In the genomic region with DNA sequence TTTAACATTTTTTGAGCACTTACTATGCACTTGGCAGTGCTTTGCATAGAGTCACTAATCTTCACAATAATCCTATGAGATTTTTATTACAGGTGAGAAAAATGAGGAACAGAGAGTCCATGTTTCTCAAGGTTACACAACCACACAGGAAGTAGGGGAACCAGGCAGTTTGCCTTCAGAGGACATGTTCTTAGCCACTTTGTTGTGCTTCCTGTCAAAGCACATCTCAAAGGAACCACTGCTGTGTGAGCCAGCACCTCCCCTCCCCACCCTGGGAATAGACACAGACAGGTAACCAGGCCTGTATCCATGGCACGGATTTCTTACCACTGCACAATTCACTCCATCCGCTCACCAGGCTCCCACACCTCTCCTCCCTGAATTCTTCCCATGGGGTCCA, we compare ENCODE assay signal across 12 cellular contexts. TPM values are rescaled to one million over a fixed set of nuclear protein-coding genes. Genes with fewer than 3 reads are reported as not detected.
DNase-seq lines count a peak whose midpoint lies in the region; ATAC-seq and TF ChIP-seq lines count a peak whose summit lies in the region.
"Had no signal": no experiment of that assay in that cellular context is flagged by ENCODE, and none has a peak within 500 bp of the region (broad histone marks: within the 10 kb centered on the region; RNA-seq: fewer than 3 reads in every experiment).

No MANE protein-coding gene starts in this region.

- no peaks in the 10 kb centered on the region for H3K9me2 ChIP-seq in DOHH2 (replicated peaks; ENCODE audit: control insufficient read depth, low read length)

- no peaks in the 10 kb centered on the region for H3K79me2 ChIP-seq in DOHH2 (ENCODE audit: control insufficient read depth, low read length)

- DNase-seq in T-cell (peak in 7 of 34 experiments; percentile 16 to 41 (median 22)), midbrain (lab: John Stamatoyannopoulos, UW) (no peak), HAP-1 (ENCODE audit: low spot score in 2 of 2) (no peak), HuH-7 (ENCODE audit: low spot score) (no peak)
- DNase-seq: activated T-cell treated with anti-CD3 and anti-CD28 coated beads, Interleukin-2, amount 50 U/mL, for 48 hours; glutamatergic neuron had no signal

- H3K4me3 ChIP-seq in DOHH2 (ENCODE audit: low read length) = 0 out of 2 replicates have a peak overlapping the region, but pooled peaks have one; percentile 6
- H3K4me3 ChIP-seq in HAP-1 = no peak overlapping the region
- H3K4me3 ChIP-seq: smooth muscle cell had no signal

- H3K4me3 Mint-ChIP-seq in T-cell = peak overlapping the region in 1 of 3 donors; percentile 57

- no peak overlapping the region for H3K27ac ChIP-seq in DOHH2 (ENCODE audit: low read depth, low read length)

- TF ChIP-seq CTCF in DOHH2 (IDR thresholded peaks at IDR 0.05; ENCODE audit: low read depth, low read length, poor library complexity, severe bottlenecking) = no peak

- H3K4me1 Mint-ChIP-seq in T-cell = peaks cover 50 to 62% (median 59%) of the 10 kb centered on the region in 3 donors

- no peaks in the 10 kb centered on the region for H3K9me3 Mint-ChIP-seq in T-cell

- H3K27me3 Mint-ChIP-seq in T-cell = no peaks in the 10 kb centered on the region

- H3K4me1 ChIP-seq in DOHH2 (ENCODE audit: control insufficient read depth, low read length) (peaks cover 40% of the 10 kb centered on the region), HAP-1 (no peaks in the 10 kb centered on the region)

- H3K9me3 ChIP-seq in DOHH2 (ENCODE audit: control insufficient read depth, insufficient read depth, low read length) (no peaks in the 10 kb centered on the region), HAP-1 (no peaks in the 10 kb centered on the region)

- H3F3A ChIP-seq in DOHH2 (ENCODE audit: control insufficient read depth, insufficient read depth) = no peaks in the 10 kb centered on the region

- no peaks in the 10 kb centered on the region for H3K36me3 ChIP-seq in DOHH2 (ENCODE audit: control insufficient read depth, low read length)
- no peaks in the 10 kb centered on the region for H3K36me3 ChIP-seq in HAP-1 (replicated peaks)

- peak overlapping the region; percentile 78 to 88 for H3K27ac Mint-ChIP-seq in T-cell

- CTCF ChIA-PET in T-cell (lab: Charles Lee) = interaction anchor here in 1 of 2 donors (0.6 kb wide), 1 partner anchor 99 kb away, joined by 3 read pairs; no protein-coding TSS in a partner anchor

- H3K36me3 Mint-ChIP-seq in T-cell = no peaks in the 10 kb centered on the region

- ATAC-seq in GM19468 (IDR thresholded peaks at IDR 0.05; ENCODE audit: extremely low read depth, unreplicated experiment) (peak; percentile 17), HG03175 (IDR thresholded peaks at IDR 0.05; ENCODE audit: unreplicated experiment) (peak; percentile 58), T-cell (replicated peaks in 1 of 4) (peak; percentile 36 to 68 (median 53)), GM18870 (IDR thresholded peaks at IDR 0.05; ENCODE audit: unreplicated experiment) (no peak)

- POLR2A ChIA-PET in T-cell (lab: Charles Lee) = no interaction called here

- H3K27me3 ChIP-seq in DOHH2 (ENCODE audit: control insufficient read depth, low read length) (no peaks in the 10 kb centered on the region), HAP-1 (ENCODE audit: low read depth) (peaks cover 2% of the 10 kb centered on the region; the same call in 1 of the 2 replicates)

- no peaks in the 10 kb centered on the region for H4K20me1 ChIP-seq in DOHH2 (ENCODE audit: control insufficient read depth, insufficient read depth, low read depth, low read length)

- in situ Hi-C loops in HAP-1 (cut with MboI; ENCODE audit: low sequenced_read_pairs) = loop anchor here (5.0 kb wide), 1 partner anchor 76 kb away; no protein-coding TSS in a partner anchor

- peak overlapping the region; percentile 37 for H3K4me2 ChIP-seq in DOHH2 (ENCODE audit: low read length)
- H3K4me2 ChIP-seq: smooth muscle cell had no signal

RNA-seq across cellular contexts. Expression of a gene that starts 6.3 kb away (rescaled TPM):
- 1 to 10 TPM; 1.3 to 2.4 (median 1.7) TPM for total RNA-seq in T-cell

RNA-seq across cellular contexts. Expression of a gene that starts 25.1 kb away (rescaled TPM):
- total RNA-seq in T-cell = not detected
- total RNA-seq: T-helper 1 cell treated with Interleukin-12 subunit alpha and Interleukin-12 subunit beta and Interleukin-4 antibody, amounts not matched to agents 30 ng/mL and 1 ng/mL, for 36 hours had no signal
